8 cellular contexts compared by ENCODE assay signal in genomic region chr12:133080051-133080618, GRCh38. TPM values are rescaled to one million over a fixed set of nuclear protein-coding genes. Genes with fewer than 3 reads are reported as not detected.
A peak's percentile ranks its signal among the peaks of the same experiment; 100 is the strongest.
DNase-seq lines count a peak whose midpoint lies in the region; ATAC-seq lines count a peak whose summit lies in the region.

No MANE protein-coding gene starts in this region.

- H4K20me1 ChIP-seq in BLaER1: no peaks in the 10 kb centered on the region

- peaks cover 38% of the 10 kb centered on the region for H3K36me3 ChIP-seq in BLaER1

- H3K9me3 ChIP-seq in BLaER1: peaks cover 83% of the 10 kb centered on the region

- peaks cover 48% of the 10 kb centered on the region for H3K9me3 Mint-ChIP-seq in activated CD4-positive, alpha-beta T cell treated with anti-CD3 and anti-CD28 coated beads, Interleukin-2, amount 10 ng/mL, durations not matched to agents 7 days and 5 days

- CTCF ChIA-PET in activated CD4-positive, alpha-beta T cell treated with anti-CD3 and anti-CD28 coated beads, Interleukin-2, amount 10 ng/mL, durations not matched to agents 7 days and 5 days (lab: Charles Lee): interaction anchor here (0.8 to 2.9 kb wide), 7 partner anchors 9 to 175 kb away, joined by 3 to 10 read pairs (median 4); partner anchors contain the start of genes ZNF10, ZNF268 and ZNF891

- H3K4me1 Mint-ChIP-seq in activated CD4-positive, alpha-beta T cell treated with anti-CD3 and anti-CD28 coated beads, Interleukin-2, amount 10 ng/mL, durations not matched to agents 7 days and 5 days: peaks cover 17% of the 10 kb centered on the region

- H3K27me3 Mint-ChIP-seq in activated CD4-positive, alpha-beta T cell treated with anti-CD3 and anti-CD28 coated beads, Interleukin-2, amount 10 ng/mL, durations not matched to agents 7 days and 5 days: no peaks in the 10 kb centered on the region

- ATAC-seq in HG03439 (IDR thresholded peaks at IDR 0.05; ENCODE audit: unreplicated experiment): peak; percentile 78
- ATAC-seq in left lobe of liver: peak; percentile 89

- H3K4me3 ChIP-seq in BLaER1: peak overlapping the region; percentile 95

- peak overlapping the region; percentile 96 for H3K9ac ChIP-seq in BLaER1

- peaks cover 30% of the 10 kb centered on the region for H3K4me1 ChIP-seq in BLaER1

- peak; percentile 51 for DNase-seq in GM19238 (ENCODE audit: insufficient read length, low spot score)
- peak; percentile 98 for DNase-seq in NCI-H524 treated with DMSO at 0.1 percent for 48 hours (lab: John Stamatoyannopoulos, UW)
- DNase-seq in activated CD4-positive, alpha-beta T cell treated with anti-CD3 and anti-CD28 coated beads, Interleukin-2, amount 10 ng/mL, durations not matched to agents 7 days and 5 days: peak; percentile 98
- DNase-seq in dermis blood vessel endothelial cell: peak; percentile 100
- DNase-seq in left lobe of liver (ENCODE audit: low spot score): peak; percentile 100
- DNase-seq in stimulated activated CD4-positive, alpha-beta T cell treated with anti-CD3 and anti-CD28 coated beads, Interleukin-2, amount 100 ng/mL, for 4 hours (ENCODE audit: low read depth): peak; percentile 95

- peaks cover 45% of the 10 kb centered on the region for H3K36me3 Mint-ChIP-seq in activated CD4-positive, alpha-beta T cell treated with anti-CD3 and anti-CD28 coated beads, Interleukin-2, amount 10 ng/mL, durations not matched to agents 7 days and 5 days (ENCODE audit: low read depth)

- H3K4me3 Mint-ChIP-seq in activated CD4-positive, alpha-beta T cell treated with anti-CD3 and anti-CD28 coated beads, Interleukin-2, amount 10 ng/mL, durations not matched to agents 7 days and 5 days: no peak overlapping the region

- POLR2A ChIA-PET in activated CD4-positive, alpha-beta T cell treated with anti-CD3 and anti-CD28 coated beads, Interleukin-2, amount 10 ng/mL, durations not matched to agents 7 days and 5 days (lab: Charles Lee): interaction anchor here (1.1 kb wide), 1 partner anchor 50 kb away, joined by 5 read pairs; the partner anchor contains the start of genes ZNF10 and ZNF891

- peak overlapping the region; percentile 98 for H3K27ac ChIP-seq in BLaER1

- no peaks in the 10 kb centered on the region for H3K27me3 ChIP-seq in BLaER1

- no peak overlapping the region for H3K27ac Mint-ChIP-seq in activated CD4-positive, alpha-beta T cell treated with anti-CD3 and anti-CD28 coated beads, Interleukin-2, amount 10 ng/mL, durations not matched to agents 7 days and 5 days

- peak overlapping the region; percentile 93 for H3K4me2 ChIP-seq in BLaER1

RNA-seq across cellular contexts. Expression of gene ZNF140, which starts 0.6 kb away (rescaled TPM):
- total RNA-seq in activated CD4-positive, alpha-beta T cell treated with anti-CD3 and anti-CD28 coated beads, Interleukin-2, amount 10 ng/mL, durations not matched to agents 7 days and 5 days: 10 to 100 TPM; 14.6 to 16.2 TPM
- 20.1 and 22.6 TPM in 2 replicates for total RNA-seq in dermis blood vessel endothelial cell
- total RNA-seq in left lobe of liver: 5.7 TPM

RNA-seq across cellular contexts. Expression of gene ZNF84, which starts 42.8 kb away (rescaled TPM):
- 10 to 100 TPM; 22.7 to 23.6 TPM for total RNA-seq in activated CD4-positive, alpha-beta T cell treated with anti-CD3 and anti-CD28 coated beads, Interleukin-2, amount 10 ng/mL, durations not matched to agents 7 days and 5 days
- total RNA-seq in dermis blood vessel endothelial cell (20.5 and 31.0 TPM in 2 replicates), left lobe of liver (7.8 TPM)

RNA-seq across cellular contexts. Expression of gene ZNF891, which starts 49.9 kb away (rescaled TPM):
- 1 to 10 TPM; 2.7 to 3.1 TPM for total RNA-seq in activated CD4-positive, alpha-beta T cell treated with anti-CD3 and anti-CD28 coated beads, Interleukin-2, amount 10 ng/mL, durations not matched to agents 7 days and 5 days
- 0.93 and 1.0 TPM in 2 replicates for total RNA-seq in dermis blood vessel endothelial cell
- total RNA-seq in left lobe of liver: 0.78 TPM

RNA-seq across cellular contexts. Expression of gene ZNF10, which starts 50.3 kb away (rescaled TPM):
- total RNA-seq in activated CD4-positive, alpha-beta T cell treated with anti-CD3 and anti-CD28 coated beads, Interleukin-2, amount 10 ng/mL, durations not matched to agents 7 days and 5 days: 1 to 10 TPM; 6.0 to 6.3 TPM
- 5.6 and 12.9 TPM in 2 replicates for total RNA-seq in dermis blood vessel endothelial cell
- 4.8 TPM for total RNA-seq in left lobe of liver

Comparison
In these comparisons a context has a peak if more than half of its experiments do, and no peak if none do; other contexts are left out.
1. Peak in every context shown above with its lines: DNase-seq, ATAC-seq, H3K4me3 ChIP-seq and H3K27ac ChIP-seq.